ENCODE assay signal across 1 cellular context in genomic region chr19:16127776-16128371, GRCh38.
A peak's percentile ranks its signal among the peaks of the same experiment; 100 is the strongest.
TF ChIP-seq lines count a peak whose summit lies in the region.

No MANE protein-coding gene starts in this region.

TF ChIP-seq in HepG2, 621 proteins besides CTCF, POLR2A, EP300 and RAD21:
- TF ChIP-seq ZSCAN22 (CRISPR knock-in tag; IDR thresholded peaks at IDR 0.05) (no peak), ZNF777 (CRISPR knock-in tag; IDR thresholded peaks at IDR 0.05) (no peak), AGO2 (optimal IDR thresholded peaks at IDR 0.05; ENCODE audit: low read depth, low read length) (peak; percentile 51), RBFOX2 (IDR thresholded peaks at IDR 0.05; ENCODE audit: low read depth, low read length) (peak; percentile 39; the same call in 1 of the 2 replicates)
TF ChIP-seq in HepG2: peak in this region for 2.
